Comparison of ENCODE assay signal across 17 cellular contexts in genomic region chr2:72141881-72142742, GRCh38. TPM values are rescaled to one million over a fixed set of nuclear protein-coding genes. Genes with fewer than 3 reads are reported as not detected.
DNase-seq lines count a peak whose midpoint lies in the region; ATAC-seq and TF ChIP-seq lines count a peak whose summit lies in the region.
"Had no signal": no experiment of that assay in that cellular context is flagged by ENCODE, and none has a peak within 500 bp of the region (broad histone marks: within the 10 kb centered on the region; RNA-seq: fewer than 3 reads in every experiment).

No MANE protein-coding gene starts in this region.

- ATAC-seq in activated T-cell treated with anti-CD3 and anti-CD28 coated beads, Interleukin-2, amount 50 U/mL, for 72 hours (replicated peaks in 1 of 2): no peak
- no peak for ATAC-seq in natural killer cell
- ATAC-seq in thoracic aorta (ENCODE audit: insufficient number of reproducible peaks, low FRiP score, low read depth): no peak
- ATAC-seq in HG03469 (IDR thresholded peaks at IDR 0.05; ENCODE audit: unreplicated experiment): no peak
- ATAC-seq in HG03460 (IDR thresholded peaks at IDR 0.05; ENCODE audit: unreplicated experiment): no peak
- ATAC-seq: activated CD4-positive, alpha-beta T cell treated with anti-CD3 and anti-CD28 coated beads for 36 hours; T-helper 17 cell had no signal

- H3K4me1 Mint-ChIP-seq in activated T-cell treated with anti-CD3 and anti-CD28 coated beads, Interleukin-2, amount 50 U/mL, for 24 hours (ENCODE audit: low read depth): peaks cover 28% of the 10 kb centered on the region
- H3K4me1 Mint-ChIP-seq in activated T-cell treated with anti-CD3 and anti-CD28 coated beads, Interleukin-2, amount 50 U/mL, for 72 hours (ENCODE audit: low read depth): peaks cover 32% of the 10 kb centered on the region
- peaks cover 14 to 24% of the 10 kb centered on the region in 2 donors for H3K4me1 Mint-ChIP-seq in natural killer cell

- peak overlapping the region; percentile 52 to 72 for H3K4me3 ChIP-seq in ascending aorta
- peak overlapping the region; percentile 83 for H3K4me3 ChIP-seq in thoracic aorta
- H3K4me3 ChIP-seq in HAP-1: no peak overlapping the region

- H3K9me3 ChIP-seq in ascending aorta (no peaks in the 10 kb centered on the region), thoracic aorta (no peaks in the 10 kb centered on the region), HAP-1 (no peaks in the 10 kb centered on the region)

- H3K36me3 Mint-ChIP-seq in activated T-cell treated with anti-CD3 and anti-CD28 coated beads, Interleukin-2, amount 50 U/mL, for 24 hours (ENCODE audit: low read depth): no peaks in the 10 kb centered on the region
- peaks cover 0 to 3% of the 10 kb centered on the region in 2 donors for H3K36me3 Mint-ChIP-seq in activated T-cell treated with anti-CD3 and anti-CD28 coated beads, Interleukin-2, amount 50 U/mL, for 72 hours (ENCODE audit: insufficient read depth in 2 of 2)
- no peaks in the 10 kb centered on the region for H3K36me3 Mint-ChIP-seq in natural killer cell

- H3K27me3 Mint-ChIP-seq in activated T-cell treated with anti-CD3 and anti-CD28 coated beads, Interleukin-2, amount 50 U/mL, for 24 hours: peaks cover 54% of the 10 kb centered on the region
- peaks cover 37% of the 10 kb centered on the region for H3K27me3 Mint-ChIP-seq in activated T-cell treated with anti-CD3 and anti-CD28 coated beads, Interleukin-2, amount 50 U/mL, for 72 hours (ENCODE audit: low read depth)
- H3K27me3 Mint-ChIP-seq in natural killer cell (ENCODE audit: low read depth in 2 of 2): peaks cover 22 to 31% of the 10 kb centered on the region in 2 donors

- peak overlapping the region; percentile 85 to 87 for H3K27ac ChIP-seq in ascending aorta
- H3K27ac ChIP-seq in thoracic aorta: peak overlapping the region; percentile 6 to 80
- H3K27ac ChIP-seq: parathyroid adenoma had no signal

- no peak overlapping the region for H3K4me3 Mint-ChIP-seq in activated T-cell treated with anti-CD3 and anti-CD28 coated beads, Interleukin-2, amount 50 U/mL, for 24 hours
- H3K4me3 Mint-ChIP-seq in activated T-cell treated with anti-CD3 and anti-CD28 coated beads, Interleukin-2, amount 50 U/mL, for 72 hours: no peak overlapping the region
- H3K4me3 Mint-ChIP-seq in natural killer cell: no peak overlapping the region
- H3K4me3 Mint-ChIP-seq: activated CD4-positive, alpha-beta T cell treated with anti-CD3 and anti-CD28 coated beads for 36 hours; T-helper 17 cell had no signal

- no peaks in the 10 kb centered on the region for H3K9me3 Mint-ChIP-seq in activated T-cell treated with anti-CD3 and anti-CD28 coated beads, Interleukin-2, amount 50 U/mL, for 24 hours
- H3K9me3 Mint-ChIP-seq in activated T-cell treated with anti-CD3 and anti-CD28 coated beads, Interleukin-2, amount 50 U/mL, for 72 hours: no peaks in the 10 kb centered on the region
- no peaks in the 10 kb centered on the region for H3K9me3 Mint-ChIP-seq in natural killer cell

- in situ Hi-C loops in HAP-1 (cut with MboI; ENCODE audit: low sequenced_read_pairs): no loop called here

- no peaks in the 10 kb centered on the region for H3K27me3 ChIP-seq in ascending aorta
- no peaks in the 10 kb centered on the region for H3K27me3 ChIP-seq in thoracic aorta (replicated peaks; ENCODE audit: insufficient read depth)
- no peaks in the 10 kb centered on the region for H3K27me3 ChIP-seq in HAP-1 (ENCODE audit: low read depth)

- H3K4me1 ChIP-seq in ascending aorta (peaks cover 27 to 60% of the 10 kb centered on the region in 2 donors), thoracic aorta (ENCODE audit: control insufficient read depth in 1 of 2, low read depth in 2 of 2) (peaks cover 46 to 86% of the 10 kb centered on the region in 2 donors), HAP-1 (peaks cover 13% of the 10 kb centered on the region)

- H3K36me3 ChIP-seq in ascending aorta: no peaks in the 10 kb centered on the region
- no peaks in the 10 kb centered on the region for H3K36me3 ChIP-seq in thoracic aorta
- H3K36me3 ChIP-seq in HAP-1 (replicated peaks): no peaks in the 10 kb centered on the region

- H3K27ac Mint-ChIP-seq in activated T-cell treated with anti-CD3 and anti-CD28 coated beads, Interleukin-2, amount 50 U/mL, for 24 hours: no peak overlapping the region
- no peak overlapping the region for H3K27ac Mint-ChIP-seq in activated T-cell treated with anti-CD3 and anti-CD28 coated beads, Interleukin-2, amount 50 U/mL, for 72 hours
- H3K27ac Mint-ChIP-seq in natural killer cell: no peak overlapping the region
- H3K27ac Mint-ChIP-seq: activated CD4-positive, alpha-beta T cell treated with anti-CD3 and anti-CD28 coated beads for 36 hours; activated T-helper 2 cell treated with anti-CD3 and anti-CD28 coated beads, Interferon-gamma antibody, Interleukin-2, Interleukin-4, amounts not matched to agents 10 μg/mL and 5 μg/mL and 100 μg/mL, durations not matched to agents 14 hours and 24 hours and 36 hours; T-helper 17 cell had no signal

- TF ChIP-seq CTCF in ascending aorta (IDR thresholded peaks at IDR 0.05) (no peak), natural killer cell (IDR thresholded peaks at IDR 0.05) (no peak), thoracic aorta (IDR thresholded peaks at IDR 0.05) (no peak)

- intact Hi-C loops in ascending aorta (cut with DNase I): loop anchor here (5.0 to 10.0 kb wide), 3 partner anchors 433 to 807 kb away; partner anchors contain the start of gene ZNF638
- intact Hi-C loops in natural killer cell (cut with micrococcal nuclease): no loop called here

- peak; percentile 14 for DNase-seq in activated T-cell treated with anti-CD3 and anti-CD28 coated beads, Interleukin-2, amount 50 U/mL, for 24 hours
- no peak for DNase-seq in activated T-cell treated with anti-CD3 and anti-CD28 coated beads, Interleukin-2, amount 50 U/mL, for 72 hours
- DNase-seq in ascending aorta (ENCODE audit: low spot score in 2 of 2): peak in 1 of 2 donors; percentile 56
- peak; percentile 11 for DNase-seq in natural killer cell
- DNase-seq in thoracic aorta (ENCODE audit: low spot score): no peak
- DNase-seq in HAP-1 (ENCODE audit: low spot score in 2 of 2): no peak
- DNase-seq: ACHN, GF-D8, MM.1S, NCI-H2029, NCI-H748 treated with DMSO at 0.1 percent for 48 hours, T-helper 17 cell had no signal

RNA-seq across cellular contexts. Expression of gene CYP26B1, which starts 5.5 kb away (rescaled TPM):
- total RNA-seq in activated T-cell treated with anti-CD3 and anti-CD28 coated beads, Interleukin-2, amount 50 U/mL, for 72 hours: not detected
- total RNA-seq in ascending aorta (18.6 TPM), natural killer cell (not detected), thoracic aorta (10 to 100 TPM in 1 of 2 donors, 1 to 10 TPM in 1; 6.0 to 20.8 TPM)
- total RNA-seq: activated CD4-positive, alpha-beta T cell treated with anti-CD3 and anti-CD28 coated beads for 36 hours; activated T-helper 2 cell treated with anti-CD3 and anti-CD28 coated beads, Interferon-gamma antibody, Interleukin-2, Interleukin-4, amounts not matched to agents 10 μg/mL and 5 μg/mL and 100 μg/mL, durations not matched to agents 14 hours and 24 hours and 36 hours; T-helper 17 cell had no signal

Comparison
In these comparisons a context has a peak if more than half of its experiments do, and no peak if none do; other contexts are left out.
1. DNase-seq: peak in activated T-cell treated with anti-CD3 and anti-CD28 coated beads, Interleukin-2, amount 50 U/mL, for 24 hours (single experiment) and natural killer cell (single experiment); none in activated T-cell treated with anti-CD3 and anti-CD28 coated beads, Interleukin-2, amount 50 U/mL, for 72 hours (0 of 2), thoracic aorta (single experiment) and HAP-1 (0 of 2).
2. RNA of gene CYP26B1, which starts 5.5 kb away (total RNA-seq): 6.0 to 20.8 TPM in thoracic aorta and 18.6 TPM in ascending aorta (single experiment); not detected in activated T-cell treated with anti-CD3 and anti-CD28 coated beads, Interleukin-2, amount 50 U/mL, for 72 hours and not detected in natural killer cell; every median in the first group is over 4 times any median in the second.